ENCODE assay signal across 22 cellular contexts in the genomic region with DNA sequence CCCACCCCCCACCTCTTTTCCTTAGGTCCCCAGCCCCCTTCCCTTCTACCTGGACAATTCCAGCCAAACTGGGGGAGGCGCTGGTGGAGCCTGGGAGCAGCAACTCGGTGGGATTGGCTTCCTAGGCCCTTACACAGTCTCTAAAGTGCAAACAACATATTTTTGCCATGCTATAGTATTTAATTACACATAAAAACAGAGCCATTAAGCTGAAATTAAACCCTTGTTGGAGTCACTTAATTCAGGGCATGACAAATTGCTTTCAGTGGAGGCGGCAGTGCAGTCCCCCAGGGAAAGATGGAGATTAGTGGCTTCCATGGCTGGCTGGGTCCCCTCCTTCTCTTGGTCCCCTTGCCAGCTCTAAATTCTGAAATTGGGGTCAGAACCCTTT. TPM values are rescaled to one million over a fixed set of nuclear protein-coding genes. Genes with fewer than 3 reads are reported as not detected.
DNase-seq lines count a peak whose midpoint lies in the region; ATAC-seq, FAIRE-seq and TF ChIP-seq lines count a peak whose summit lies in the region.
"Had no signal": no experiment of that assay in that cellular context is flagged by ENCODE, and none has a peak within 500 bp of the region (broad histone marks: within the 10 kb centered on the region; RNA-seq: fewer than 3 reads in every experiment).

No MANE protein-coding gene starts in this region.

- no peak overlapping the region for H3K4me3 ChIP-seq in BE2C (ENCODE audit: low read depth, low read length)
- H3K4me3 ChIP-seq in GM23248, result no peak overlapping the region
- no peak overlapping the region for H3K4me3 ChIP-seq in adipocyte (ENCODE audit: low read length)
- H3K4me3 ChIP-seq in osteoblast (ENCODE audit: insufficient read depth, low read length), result no peak overlapping the region
- H3K4me3 ChIP-seq: colonic mucosa, MG63, mucosa of descending colon had no signal

- no peak for FAIRE-seq in H54 (lab: Jason Lieb, UNC)
- FAIRE-seq: GM18507 had no signal

- H3K9ac ChIP-seq in GM23248, result no peak overlapping the region
- H3K9ac ChIP-seq in adipocyte (ENCODE audit: low read length), result peak overlapping the region; percentile 60

- peak; percentile 76 for DNase-seq in BE2C
- no peak for DNase-seq in GM23248
- no peak for DNase-seq in adipocyte (ENCODE audit: low read depth)
- peak; percentile 66 for DNase-seq in osteoblast (ENCODE audit: insufficient read length, low spot score, missing footprints)
- no peak for DNase-seq in H54 (ENCODE audit: insufficient read length, low spot score)
- DNase-seq in LoVo (ENCODE audit: low spot score), result no peak
- DNase-seq in HuH-7.5 (ENCODE audit: low spot score), result no peak
- DNase-seq: activated CD4-positive, alpha-beta T cell treated with anti-CD3 and anti-CD28 coated beads for 48 hours; activated CD8-positive, alpha-beta memory T cell treated with anti-CD3 and anti-CD28 coated beads, Interleukin-2, amount 10 ng/mL, durations not matched to agents 7 days and 5 days; colonic mucosa; COR-L47; endodermal cell; immature natural killer cell; left ventricle myocardium superior; MG63; mucosa of descending colon; NCI-H146; stimulated activated CD4-positive, alpha-beta T cell treated with anti-CD3 and anti-CD28 coated beads, Interleukin-4, amount 100 ng/mL, for 4 hours; stimulated activated naive CD8-positive, alpha-beta T cell treated with anti-CD3 and anti-CD28 coated beads, Interleukin-15, amount 100 ng/mL, for 72 hours had no signal

- no peak for TF ChIP-seq POLR2A in H54 (IDR thresholded peaks at IDR 0.05; ENCODE audit: low read depth, low read length)

- no peaks in the 10 kb centered on the region for H3K9me3 ChIP-seq in BE2C
- no peaks in the 10 kb centered on the region for H3K9me3 ChIP-seq in GM23248 (ENCODE audit: low read depth)
- no peaks in the 10 kb centered on the region for H3K9me3 ChIP-seq in adipocyte (ENCODE audit: control insufficient read depth, low read length)
- no peaks in the 10 kb centered on the region for H3K9me3 ChIP-seq in osteoblast (ENCODE audit: low read depth, low read length)
- H3K9me3 ChIP-seq: colonic mucosa, MG63, mucosa of descending colon had no signal

- TF ChIP-seq CTCF in BE2C (IDR thresholded peaks at IDR 0.05; ENCODE audit: low read depth, low read length) (no peak), osteoblast (IDR thresholded peaks at IDR 0.05; ENCODE audit: extremely low read depth, low read depth, low read length) (no peak)

- H4K20me1 ChIP-seq in GM23248 (ENCODE audit: insufficient read depth) (no peaks in the 10 kb centered on the region), osteoblast (ENCODE audit: insufficient read depth, low read length) (peaks cover 39% of the 10 kb centered on the region)

- H3K79me2 ChIP-seq in GM23248 (ENCODE audit: insufficient read depth), result no peaks in the 10 kb centered on the region
- H3K79me2 ChIP-seq in osteoblast (ENCODE audit: insufficient read depth, low read length), result no peaks in the 10 kb centered on the region

- H3K9me2 ChIP-seq in GM23248 (ENCODE audit: insufficient read depth), result no peaks in the 10 kb centered on the region

- H3F3A ChIP-seq in GM23248 (ENCODE audit: insufficient read depth), result peaks cover 80% of the 10 kb centered on the region

- H3K36me3 ChIP-seq in BE2C, result peaks cover 19% of the 10 kb centered on the region
- peaks cover 15% of the 10 kb centered on the region for H3K36me3 ChIP-seq in GM23248 (ENCODE audit: low read depth)
- peaks cover 34% of the 10 kb centered on the region for H3K36me3 ChIP-seq in adipocyte (ENCODE audit: control insufficient read depth, insufficient read depth, low read length, severe bottlenecking)
- peaks cover 45% of the 10 kb centered on the region for H3K36me3 ChIP-seq in osteoblast (ENCODE audit: insufficient read depth, low read length)
- H3K36me3 ChIP-seq: colonic mucosa, MG63 had no signal

- no peak overlapping the region for H2AFZ ChIP-seq in GM23248
- H2AFZ ChIP-seq in osteoblast (ENCODE audit: low read length), result no peak overlapping the region

- no peaks in the 10 kb centered on the region for H3K27me3 ChIP-seq in BE2C
- no peaks in the 10 kb centered on the region for H3K27me3 ChIP-seq in GM23248 (replicated peaks; ENCODE audit: insufficient read depth)
- H3K27me3 ChIP-seq in adipocyte (replicated peaks; ENCODE audit: control insufficient read depth, insufficient read depth, low read length), result no peaks in the 10 kb centered on the region
- H3K27me3 ChIP-seq in osteoblast (ENCODE audit: insufficient read depth, low read length), result no peaks in the 10 kb centered on the region
- H3K27me3 ChIP-seq: colonic mucosa, MG63 had no signal

- H3K4me1 ChIP-seq in BE2C (peaks cover 56% of the 10 kb centered on the region), GM23248 (ENCODE audit: insufficient read depth) (peaks cover 51% of the 10 kb centered on the region), adipocyte (ENCODE audit: control insufficient read depth, insufficient read depth, low read length) (peaks cover 74% of the 10 kb centered on the region), osteoblast (ENCODE audit: insufficient read depth, low read length) (peaks cover 26% of the 10 kb centered on the region)
- H3K4me1 ChIP-seq: colonic mucosa had no signal

- no peak for ATAC-seq in HG03045 (IDR thresholded peaks at IDR 0.05; ENCODE audit: unreplicated experiment)
- ATAC-seq: activated CD8-positive, alpha-beta memory T cell treated with anti-CD3 and anti-CD28 coated beads, Interleukin-2, amount 10 ng/mL, durations not matched to agents 7 days and 5 days; mucosa of descending colon; stimulated activated naive CD8-positive, alpha-beta T cell treated with anti-CD3 and anti-CD28 coated beads, Interleukin-15, amount 100 ng/mL, for 72 hours had no signal

- peak overlapping the region; percentile 42 for H3K27ac ChIP-seq in GM23248
- peak overlapping the region; percentile 8 for H3K27ac ChIP-seq in osteoblast (ENCODE audit: low read depth, low read length)
- H3K27ac ChIP-seq: colonic mucosa had no signal

- in situ Hi-C loops in GM23248 (cut with MboI), result no loop called here

- H3K4me2 ChIP-seq in GM23248 (ENCODE audit: unreplicated experiment) (no peak overlapping the region), osteoblast (ENCODE audit: insufficient read depth, low read length) (no peak overlapping the region)

- WGBS in GM23248 (ENCODE audit: low coverage in 1 of 2, low lambda C conversion rate in 2 of 2, missing lambda C conversion rate in 2 of 2), 2 experiments, result 71 to 73% methylated on average over 3 of the region's 3 CpGs

RNA-seq across cellular contexts. Expression of gene IGFBP4, which starts 17.3 kb away (rescaled TPM):
- polyA plus RNA-seq in BE2C (2012; ENCODE audit: insufficient read depth, insufficient read length, low read depth), result 262 TPM
- total RNA-seq in GM23248 (2014; rRNA removed; shearing (Covaris generic)), result 361 and 408 TPM in 2 replicates
- polyA plus RNA-seq in GM23248 (2016; fragmentation: Nextera tagmentation; extraction: Ambion mirVana), result 1,209 and 1,277 TPM in 2 replicates
- total RNA-seq in osteoblast, result 666 and 801 TPM in 2 replicates

RNA-seq across cellular contexts. Expression of gene TNS4, which starts 40.8 kb away (rescaled TPM):
- not detected for polyA plus RNA-seq in BE2C (2012; ENCODE audit: insufficient read depth, insufficient read length, low read depth)
- total RNA-seq in GM23248 (2014; rRNA removed; shearing (Covaris generic)), result not detected in 2 replicates
- polyA plus RNA-seq in GM23248 (2016; fragmentation: Nextera tagmentation; extraction: Ambion mirVana), result 0.20 and 0.44 TPM in 2 replicates
- total RNA-seq in osteoblast, result under 0.01 and 0.29 TPM in 2 replicates
- total RNA-seq: left ventricle myocardium superior had no signal
- polyA plus RNA-seq: IgD-negative memory B cell had no signal

RNA-seq across cellular contexts. Expression of gene TOP2A, which starts 42.9 kb away (rescaled TPM):
- 17.6 TPM for polyA plus RNA-seq in BE2C (2012; ENCODE audit: insufficient read depth, insufficient read length, low read depth)
- total RNA-seq in GM23248 (2014; rRNA removed; shearing (Covaris generic)), result 71.4 and 75.8 TPM in 2 replicates
- 39.6 and 47.0 TPM in 2 replicates for polyA plus RNA-seq in GM23248 (2016; fragmentation: Nextera tagmentation; extraction: Ambion mirVana)
- 14.5 and 15.9 TPM in 2 replicates for total RNA-seq in osteoblast
- polyA plus RNA-seq: IgD-negative memory B cell had no signal

Comparison
In these comparisons a context has a peak if more than half of its experiments do, and no peak if none do; other contexts are left out.
1. DNase-seq: peak in BE2C (single experiment) and osteoblast (single experiment); none in GM23248 (single experiment), adipocyte (single experiment), H54 (single experiment), LoVo (single experiment) and HuH-7.5 (single experiment).